11 cellular contexts compared by ENCODE assay signal in genomic region chr2:130728549-130729310, GRCh38. TPM values are rescaled to one million over a fixed set of nuclear protein-coding genes. Genes with fewer than 3 reads are reported as not detected.
DNase-seq lines count a peak whose midpoint lies in the region; ATAC-seq and TF ChIP-seq lines count a peak whose summit lies in the region.
"Had no signal": no experiment of that assay in that cellular context is flagged by ENCODE, and none has a peak within 500 bp of the region (broad histone marks: within the 10 kb centered on the region; RNA-seq: fewer than 3 reads in every experiment).

A gene with protein sequence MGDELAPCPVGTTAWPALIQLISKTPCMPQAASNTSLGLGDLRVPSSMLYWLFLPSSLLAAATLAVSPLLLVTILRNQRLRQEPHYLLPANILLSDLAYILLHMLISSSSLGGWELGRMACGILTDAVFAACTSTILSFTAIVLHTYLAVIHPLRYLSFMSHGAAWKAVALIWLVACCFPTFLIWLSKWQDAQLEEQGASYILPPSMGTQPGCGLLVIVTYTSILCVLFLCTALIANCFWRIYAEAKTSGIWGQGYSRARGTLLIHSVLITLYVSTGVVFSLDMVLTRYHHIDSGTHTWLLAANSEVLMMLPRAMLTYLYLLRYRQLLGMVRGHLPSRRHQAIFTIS (plus strand): TSS chr2:130729070. CDS start chr2:130729152, 82 bp downstream.

- ATAC-seq in activated naive CD4-positive, alpha-beta T cell treated with anti-CD3 and anti-CD28 coated beads, Interleukin-2, amount 50 U/mL, for 72 hours, result no peak
- no peak for ATAC-seq in GM21528 (IDR thresholded peaks at IDR 0.05; ENCODE audit: low FRiP score, unreplicated experiment)
- ATAC-seq in HG02571 (IDR thresholded peaks at IDR 0.05; ENCODE audit: unreplicated experiment), result no peak

- peaks cover 7% of the 10 kb centered on the region for H3K4me1 ChIP-seq in iPS-18a (ENCODE audit: control insufficient read depth, low read depth, low read length)

- peak within 1 kb of the TSS; percentile 85 for H3K4me3 ChIP-seq in iPS-18a (ENCODE audit: low read length)

- intact Hi-C loops in activated CD4-positive, alpha-beta memory T cell treated with anti-CD3 and anti-CD28 coated beads for 36 hours (cut with micrococcal nuclease), result loop anchor here (5.0 kb wide), 3 partner anchors 69 to 546 kb away; partner anchors contain the start of genes MZT2B and SMPD4

- peak within 1 kb of the TSS; percentile 71 for H3K27ac Mint-ChIP-seq in activated naive CD4-positive, alpha-beta T cell treated with anti-CD3 and anti-CD28 coated beads, Interleukin-2, amount 50 U/mL, for 24 hours
- no peak within 1 kb of the TSS for H3K27ac Mint-ChIP-seq in activated naive CD4-positive, alpha-beta T cell treated with anti-CD3 and anti-CD28 coated beads, Interleukin-2, amount 50 U/mL, for 72 hours
- peak within 1 kb of the TSS; percentile 47 for H3K27ac Mint-ChIP-seq in activated CD4-positive, alpha-beta memory T cell treated with anti-CD3 and anti-CD28 coated beads for 36 hours
- peak within 1 kb of the TSS; percentile 57 for H3K27ac Mint-ChIP-seq in type B pancreatic cell

- no peak within 1 kb of the TSS for H3K9ac ChIP-seq in iPS-18a (ENCODE audit: low read length)

- H3K4me1 Mint-ChIP-seq in activated naive CD4-positive, alpha-beta T cell treated with anti-CD3 and anti-CD28 coated beads, Interleukin-2, amount 50 U/mL, for 24 hours, result peaks cover 9% of the 10 kb centered on the region
- peaks cover 9% of the 10 kb centered on the region for H3K4me1 Mint-ChIP-seq in activated CD4-positive, alpha-beta memory T cell treated with anti-CD3 and anti-CD28 coated beads for 36 hours (ENCODE audit: low read depth)
- H3K4me1 Mint-ChIP-seq in type B pancreatic cell (ENCODE audit: unreplicated experiment), result no peaks in the 10 kb centered on the region

- H3K36me3 ChIP-seq in iPS-18a (ENCODE audit: control insufficient read depth, low read depth, low read length), result no peaks in the 10 kb centered on the region

- CTCF ChIA-PET in activated CD4-positive, alpha-beta memory T cell treated with anti-CD3 and anti-CD28 coated beads for 36 hours (lab: Charles Lee), result interaction anchor here (0.9 to 3.1 kb wide), 2 partner anchors 69 to 144 kb away, joined by 3 to 14 read pairs; no protein-coding TSS in a partner anchor

- no peaks in the 10 kb centered on the region for H3K9me3 Mint-ChIP-seq in activated naive CD4-positive, alpha-beta T cell treated with anti-CD3 and anti-CD28 coated beads, Interleukin-2, amount 50 U/mL, for 24 hours
- H3K9me3 Mint-ChIP-seq in activated naive CD4-positive, alpha-beta T cell treated with anti-CD3 and anti-CD28 coated beads, Interleukin-2, amount 50 U/mL, for 72 hours, result no peaks in the 10 kb centered on the region
- no peaks in the 10 kb centered on the region for H3K9me3 Mint-ChIP-seq in activated CD4-positive, alpha-beta memory T cell treated with anti-CD3 and anti-CD28 coated beads for 36 hours
- no peaks in the 10 kb centered on the region for H3K9me3 Mint-ChIP-seq in type B pancreatic cell

- POLR2A ChIA-PET in activated CD4-positive, alpha-beta memory T cell treated with anti-CD3 and anti-CD28 coated beads for 36 hours (lab: Charles Lee), result no interaction called here

- H3K9me3 ChIP-seq in iPS-18a (ENCODE audit: control insufficient read depth, low read depth, low read length), result no peaks in the 10 kb centered on the region

- no peak for DNase-seq in activated naive CD4-positive, alpha-beta T cell treated with anti-CD3 and anti-CD28 coated beads, Interleukin-2, amount 50 U/mL, for 72 hours (ENCODE audit: low spot score in 2 of 2)
- DNase-seq in activated CD4-positive, alpha-beta memory T cell treated with anti-CD3 and anti-CD28 coated beads for 36 hours, result no peak
- no peak for DNase-seq in type B pancreatic cell (ENCODE audit: extremely low spot score, unreplicated experiment)
- DNase-seq in RPMI8226, result no peak
- DNase-seq: DND-41, NCI-H1930 had no signal

- no peak within 1 kb of the TSS for H3K27ac ChIP-seq in iPS-18a (ENCODE audit: low read length)

- no peaks in the 10 kb centered on the region for H3K27me3 Mint-ChIP-seq in activated naive CD4-positive, alpha-beta T cell treated with anti-CD3 and anti-CD28 coated beads, Interleukin-2, amount 50 U/mL, for 24 hours
- H3K27me3 Mint-ChIP-seq in activated CD4-positive, alpha-beta memory T cell treated with anti-CD3 and anti-CD28 coated beads for 36 hours, result no peaks in the 10 kb centered on the region
- peaks cover 13% of the 10 kb centered on the region for H3K27me3 Mint-ChIP-seq in type B pancreatic cell

- H3K36me3 Mint-ChIP-seq in activated naive CD4-positive, alpha-beta T cell treated with anti-CD3 and anti-CD28 coated beads, Interleukin-2, amount 50 U/mL, for 24 hours, result no peaks in the 10 kb centered on the region
- H3K36me3 Mint-ChIP-seq in activated naive CD4-positive, alpha-beta T cell treated with anti-CD3 and anti-CD28 coated beads, Interleukin-2, amount 50 U/mL, for 72 hours, result no peaks in the 10 kb centered on the region
- no peaks in the 10 kb centered on the region for H3K36me3 Mint-ChIP-seq in activated CD4-positive, alpha-beta memory T cell treated with anti-CD3 and anti-CD28 coated beads for 36 hours
- no peaks in the 10 kb centered on the region for H3K36me3 Mint-ChIP-seq in type B pancreatic cell

- no peak for TF ChIP-seq CTCF in type B pancreatic cell (conservative IDR thresholded peaks at IDR 0.05)

- peaks cover 29% of the 10 kb centered on the region for H3K27me3 ChIP-seq in iPS-18a (ENCODE audit: control insufficient read depth, insufficient read depth, low read length)

- H3K4me3 Mint-ChIP-seq in activated naive CD4-positive, alpha-beta T cell treated with anti-CD3 and anti-CD28 coated beads, Interleukin-2, amount 50 U/mL, for 24 hours, result peak within 1 kb of the TSS; percentile 53
- peak within 1 kb of the TSS; percentile 70 for H3K4me3 Mint-ChIP-seq in activated CD4-positive, alpha-beta memory T cell treated with anti-CD3 and anti-CD28 coated beads for 36 hours
- H3K4me3 Mint-ChIP-seq in type B pancreatic cell, result peak within 1 kb of the TSS; percentile 85

RNA-seq across cellular contexts. Expression of the gene that starts here (rescaled TPM):
- not detected for total RNA-seq in activated naive CD4-positive, alpha-beta T cell treated with anti-CD3 and anti-CD28 coated beads, Interleukin-2, amount 50 U/mL, for 72 hours
- not detected for total RNA-seq in activated CD4-positive, alpha-beta memory T cell treated with anti-CD3 and anti-CD28 coated beads for 36 hours
- total RNA-seq in type B pancreatic cell (ENCODE audit: low replicate concordance), result 0.48 and 2.2 TPM in 2 replicates
- total RNA-seq: fibroblast of lung had no signal

Comparison
In these comparisons a context has a peak if more than half of its experiments do, and no peak if none do; other contexts are left out.
1. H3K27ac Mint-ChIP-seq: peak in activated naive CD4-positive, alpha-beta T cell treated with anti-CD3 and anti-CD28 coated beads, Interleukin-2, amount 50 U/mL, for 24 hours (single experiment), activated CD4-positive, alpha-beta memory T cell treated with anti-CD3 and anti-CD28 coated beads for 36 hours (single experiment) and type B pancreatic cell (single experiment); none in activated naive CD4-positive, alpha-beta T cell treated with anti-CD3 and anti-CD28 coated beads, Interleukin-2, amount 50 U/mL, for 72 hours (0 of 2).
2. Peak in every context shown above with its lines, with median percentiles within 50 percentile points of each other: H3K4me3 Mint-ChIP-seq.